ENCODE assay signal across 33 cellular contexts in the genomic region with DNA sequence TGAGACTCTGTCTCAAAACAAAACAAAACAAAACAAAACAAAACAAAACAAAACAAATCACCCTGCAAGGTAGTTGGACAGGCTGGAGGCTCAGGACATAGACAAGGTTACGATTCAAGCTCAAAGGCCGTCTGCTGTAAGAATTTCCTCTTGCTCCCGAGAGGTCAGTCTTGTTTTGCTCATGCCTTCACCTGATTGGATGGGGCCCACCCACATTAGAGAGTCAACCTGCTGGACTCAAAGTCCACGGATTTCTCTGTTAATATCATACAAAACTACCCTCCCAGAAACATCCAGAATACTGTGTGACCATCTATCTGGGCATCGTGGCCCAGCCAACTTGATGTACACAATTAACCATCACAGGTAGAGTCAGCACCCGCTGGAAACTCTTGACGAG.
"Had no signal": no experiment of that assay in that cellular context is flagged by ENCODE, and none has a peak within 500 bp of the region (broad histone marks: within the 10 kb centered on the region; RNA-seq: fewer than 3 reads in every experiment).

No MANE protein-coding gene starts in this region.

- H3K36me3 ChIP-seq: adrenal gland, ascending aorta, brain microvascular endothelial cell, breast epithelium, cardiac muscle cell had no signal

- H3K27me3 ChIP-seq: adrenal gland, ascending aorta, body of pancreas, brain microvascular endothelial cell, breast epithelium had no signal

- FAIRE-seq: astrocyte, bronchial epithelial cell had no signal

- H3K4me3 ChIP-seq: adrenal gland, ascending aorta, body of pancreas, breast epithelium, cardiac muscle cell had no signal

- ATAC-seq: activated naive CD4-positive, alpha-beta T cell treated with anti-CD3 and anti-CD28 coated beads, Interleukin-2, amount 50 U/mL, for 72 hours; activated naive CD8-positive, alpha-beta T cell treated with anti-CD3 and anti-CD28 coated beads, Interleukin-2, amount 50 U/mL, for 24 hours; activated T-cell treated with anti-CD3 and anti-CD28 coated beads, Interleukin-2, amount 50 U/mL, for 4 hours; activated T-cell treated with anti-CD3 and anti-CD28 coated beads, Interleukin-2, amount 50 U/mL, for 72 hours; activated T-helper 17 cell treated with anti-CD3 and anti-CD28 coated beads, Interleukin-2, amount 50 U/mL, for 72 hours; body of pancreas had no signal

- H3K9me3 ChIP-seq: adrenal gland, ascending aorta, body of pancreas, breast epithelium had no signal

- H3K4me1 ChIP-seq: adrenal gland, ascending aorta, body of pancreas, breast epithelium had no signal

- DNase-seq: activated effector memory CD4-positive, alpha-beta T cell treated with Interleukin-2 at 50 U/mL for 16 hours; activated gamma-delta T cell; activated gamma-delta T cell treated with Interleukin-2 at 50 U/mL for 16 hours; activated naive CD4-positive, alpha-beta T cell; activated naive CD4-positive, alpha-beta T cell treated with anti-CD3 and anti-CD28 coated beads for 36 hours; activated naive CD4-positive, alpha-beta T cell treated with anti-CD3 and anti-CD28 coated beads, Interleukin-2, amount 10 ng/mL, durations not matched to agents 7 days and 5 days; activated naive CD4-positive, alpha-beta T cell treated with anti-CD3 and anti-CD28 coated beads, Interleukin-2, amount 50 U/mL, for 16 hours; activated naive CD4-positive, alpha-beta T cell treated with Interleukin-2 at 50 U/mL for 16 hours; activated naive CD8-positive, alpha-beta T cell treated with anti-CD3 and anti-CD28 coated beads for 36 hours; activated naive CD8-positive, alpha-beta T cell treated with anti-CD3 and anti-CD28 coated beads, Interleukin-2, amount 10 ng/mL, durations not matched to agents 7 days and 5 days; activated naive CD8-positive, alpha-beta T cell treated with anti-CD3 and anti-CD28 coated beads, Interleukin-2, amount 50 U/mL, for 24 hours; activated T-cell treated with anti-CD3 and anti-CD28 coated beads, Interleukin-2, amount 50 U/mL, for 1 hour; activated T-cell treated with anti-CD3 and anti-CD28 coated beads, Interleukin-2, amount 50 U/mL, for 24 hours; activated T-cell treated with anti-CD3 and anti-CD28 coated beads, Interleukin-2, amount 50 U/mL, for 4 hours; activated T-cell treated with anti-CD3 and anti-CD28 coated beads, Interleukin-2, amount 50 U/mL, for 48 hours; activated T-cell treated with anti-CD3 and anti-CD28 coated beads, Interleukin-2, amount 50 U/mL, for 72 hours; adrenal gland; amniotic stem cell; amygdala; anterior cingulate cortex; aorta; body of pancreas; brain microvascular endothelial cell; caudate nucleus; central memory CD4-positive, alpha-beta T cell; cerebellar nuclear complex had no signal

- H3K27ac ChIP-seq: adrenal gland, ascending aorta, body of pancreas, brain microvascular endothelial cell, breast epithelium, cardiac muscle cell had no signal
